ENCODE assay signal across 9 cellular contexts in genomic region chr11:119721129-119722120, GRCh38. TPM values are rescaled to one million over a fixed set of nuclear protein-coding genes. Genes with fewer than 3 reads are reported as not detected.
DNase-seq lines count a peak whose midpoint lies in the region; ATAC-seq and TF ChIP-seq lines count a peak whose summit lies in the region.
"Had no signal": no experiment of that assay in that cellular context is flagged by ENCODE, and none has a peak within 500 bp of the region (broad histone marks: within the 10 kb centered on the region; RNA-seq: fewer than 3 reads in every experiment).

No MANE protein-coding gene starts in this region.

- H3K27ac Mint-ChIP-seq in Calu3 (ENCODE audit: unreplicated experiment) = no peak overlapping the region
- no peak overlapping the region for H3K27ac Mint-ChIP-seq in mesothelial cell of epicardium

- peak; percentile 20 for TF ChIP-seq CTCF in Calu3 (IDR thresholded peaks at IDR 0.05; ENCODE audit: unreplicated experiment)
- TF ChIP-seq CTCF in KMS-11 (conservative IDR thresholded peaks at IDR 0.05; ENCODE audit: low read depth, low read length) = peak; percentile 28; the same call in 1 of the 2 replicates
- peak; percentile 40 for TF ChIP-seq CTCF in cardiac fibroblast (IDR thresholded peaks at IDR 0.05; ENCODE audit: low read depth, low read length)
- peak; percentile 34 for TF ChIP-seq CTCF in mesothelial cell of epicardium (IDR thresholded peaks at IDR 0.05; ENCODE audit: unreplicated experiment)

- no peaks in the 10 kb centered on the region for H4K20me1 ChIP-seq in KMS-11 (ENCODE audit: insufficient read depth)

- no peak for ATAC-seq in HG02973 (IDR thresholded peaks at IDR 0.05; ENCODE audit: unreplicated experiment)

- H3K9me3 Mint-ChIP-seq in Calu3 (ENCODE audit: low read depth, unreplicated experiment) (no peaks in the 10 kb centered on the region), mesothelial cell of epicardium (no peaks in the 10 kb centered on the region)

- H3K9ac ChIP-seq in KMS-11 = no peak overlapping the region

- no peak overlapping the region for H3K4me3 ChIP-seq in KMS-11 (IDR thresholded peaks at IDR 0.05; ENCODE audit: insufficient read depth, low read depth, low read length)
- no peak overlapping the region for H3K4me3 ChIP-seq in cardiac fibroblast (replicated peaks in 1 of 2; ENCODE audit: low read depth in 2 of 2, low read length in 2 of 2)

- H3K36me3 ChIP-seq in KMS-11 (ENCODE audit: insufficient read depth) = no peaks in the 10 kb centered on the region

- H3K36me3 Mint-ChIP-seq in Calu3 (ENCODE audit: insufficient read depth, unreplicated experiment) = peaks cover 6% of the 10 kb centered on the region
- peaks cover 6% of the 10 kb centered on the region for H3K36me3 Mint-ChIP-seq in mesothelial cell of epicardium

- H3K4me2 ChIP-seq in KMS-11 = no peak overlapping the region

- H3K27me3 Mint-ChIP-seq in Calu3 (ENCODE audit: unreplicated experiment) (no peaks in the 10 kb centered on the region), mesothelial cell of epicardium (ENCODE audit: low read depth) (no peaks in the 10 kb centered on the region)

- H3K4me1 ChIP-seq in KMS-11 (ENCODE audit: low read depth, poor library complexity, severe bottlenecking) = peaks cover 20% of the 10 kb centered on the region

- intact Hi-C loops in Calu3 (cut with micrococcal nuclease; ENCODE audit: unreplicated experiment) = loop anchor here (10.0 kb wide), 1 partner anchor 57 kb away; no protein-coding TSS in a partner anchor

- no peak overlapping the region for H3K27ac ChIP-seq in KMS-11

- H3K4me3 Mint-ChIP-seq in Calu3 (ENCODE audit: low read depth, unreplicated experiment) (no peak overlapping the region), mesothelial cell of epicardium (no peak overlapping the region)

- CTCF ChIA-PET in Calu3 (lab: Charles Lee) = interaction anchor here (1.1 to 1.7 kb wide), 3 partner anchors 8 to 79 kb away, joined by 3 to 6 read pairs (median 4); partner anchors contain the start of gene NECTIN1

- H3K4me1 Mint-ChIP-seq in Calu3 (ENCODE audit: low read depth, unreplicated experiment) (peaks cover 9% of the 10 kb centered on the region), mesothelial cell of epicardium (peaks cover 17% of the 10 kb centered on the region)

- H3K79me2 ChIP-seq in KMS-11 (ENCODE audit: insufficient read depth, low read depth) = peaks cover 5% of the 10 kb centered on the region

- H2AFZ ChIP-seq in KMS-11 (ENCODE audit: low read depth) = no peak overlapping the region

- H3K27me3 ChIP-seq in KMS-11 (ENCODE audit: insufficient read depth, low read depth) = no peaks in the 10 kb centered on the region

- DNase-seq in Calu3 (peak; percentile 14), cardiac fibroblast (ENCODE audit: low read depth in 2 of 2) (peak; percentile 24 to 45), mesothelial cell of epicardium (ENCODE audit: low spot score in 2 of 2, unreplicated experiment in 2 of 2) (no peak), T-helper 9 cell (no peak), COLO829 (ENCODE audit: low spot score) (no peak), SK-N-DZ (ENCODE audit: low spot score) (no peak)
- DNase-seq: HCEC 1CT had no signal

- no TSS peak for BruUV-seq in Calu3 (replicated peaks; lab: Mats Ljungman, UMichigan)

RNA-seq across cellular contexts. Expression of gene NECTIN1, which starts 7.6 kb away (rescaled TPM):
- 22.1 and 28.5 TPM in 2 replicates for total RNA-seq in Calu3 (2022)
- total RNA-seq in mesothelial cell of epicardium = 45.3 to 46.8 TPM (median 45.5 TPM) in 3 replicates
- 6.1 and 7.1 TPM in 2 replicates for polyA plus RNA-seq in SK-N-DZ (2014; cell fraction: cytosol; rRNA removed)
- 3.6 and 3.9 TPM in 2 replicates for polyA plus RNA-seq in SK-N-DZ (2014; cell fraction: nucleus; rRNA removed)

Comparison
In these comparisons a context has a peak if more than half of its experiments do, and no peak if none do; other contexts are left out.
1. DNase-seq: peak in Calu3 (single experiment) and cardiac fibroblast (2 of 2); none in mesothelial cell of epicardium (0 of 2), T-helper 9 cell (single experiment), COLO829 (single experiment) and SK-N-DZ (single experiment).
2. Peak in every context shown above with its lines, with median percentiles within 50 percentile points of each other: CTCF ChIP-seq.